Comparison of ENCODE assay signal across 8 cellular contexts in the genomic region with DNA sequence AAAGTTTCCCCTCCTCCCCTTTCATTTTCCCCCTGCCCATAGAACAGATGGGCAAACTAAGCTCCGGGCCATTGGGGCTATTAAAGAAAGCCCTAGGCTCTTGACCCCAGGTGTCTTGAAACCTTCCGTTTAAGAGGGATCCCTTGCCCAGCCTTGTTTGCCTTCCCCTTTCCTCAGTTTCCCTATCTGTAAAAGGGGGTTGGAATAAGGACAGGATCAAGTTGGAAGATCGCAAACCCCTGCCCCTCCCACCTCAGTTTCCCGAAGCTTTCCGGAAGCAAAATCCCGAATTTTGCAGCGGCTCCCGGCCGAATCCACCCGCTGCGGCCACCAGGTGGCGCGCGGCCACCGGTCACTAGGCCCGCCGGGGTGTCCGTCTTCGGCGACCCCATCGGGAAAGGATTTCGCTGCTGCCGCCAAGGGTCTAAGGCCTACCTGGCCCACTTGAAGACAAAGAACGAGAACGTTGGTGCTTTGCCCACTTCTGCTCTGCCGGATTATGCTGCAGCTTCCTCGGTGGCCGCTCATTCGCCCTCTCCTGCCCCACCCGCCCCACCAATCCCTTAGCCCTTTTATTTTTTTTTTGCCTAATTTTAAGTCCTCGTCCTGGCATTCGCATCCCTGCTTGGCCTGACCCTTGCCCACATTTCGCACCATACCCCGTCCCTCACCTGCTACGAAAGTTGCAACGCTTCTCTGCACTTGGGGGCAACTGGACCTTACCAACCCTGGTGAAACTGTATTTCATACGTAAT. TPM values are rescaled to one million over a fixed set of nuclear protein-coding genes. Genes with fewer than 3 reads are reported as not detected.
A peak's percentile ranks its signal among the peaks of the same experiment; 100 is the strongest.
DNase-seq lines count a peak whose midpoint lies in the region; ATAC-seq and TF ChIP-seq lines count a peak whose summit lies in the region.

No MANE protein-coding gene starts in this region.

- H3K27ac ChIP-seq in foreskin keratinocyte, result no peak overlapping the region

- peaks cover 39% of the 10 kb centered on the region for H3K27me3 ChIP-seq in foreskin keratinocyte

- peak; percentile 97 for TF ChIP-seq CTCF in AG09309 (IDR thresholded peaks at IDR 0.05; ENCODE audit: control insufficient read depth, insufficient read depth, low read depth, low read length, missing control alignments)
- TF ChIP-seq CTCF in GM13976 (IDR thresholded peaks at IDR 0.05; ENCODE audit: borderline replicate concordance, control extremely low read depth, extremely low read depth, insufficient read depth, missing control alignments), result peak; percentile 87
- peak; percentile 97 for TF ChIP-seq CTCF in foreskin keratinocyte (conservative IDR thresholded peaks at IDR 0.05)
- TF ChIP-seq CTCF in natural killer cell (IDR thresholded peaks at IDR 0.05), result peak; percentile 97

- no peak for DNase-seq in AG09309 (ENCODE audit: low read depth)
- peak; percentile 70 for DNase-seq in GM13976 (ENCODE audit: low spot score)
- peak; percentile 66 for DNase-seq in NCI-H460 (ENCODE audit: extremely low read depth, low read depth)
- peak; percentile 28 for DNase-seq in activated T-helper 2 cell treated with anti-CD3 and anti-CD28 coated beads, Interferon-gamma antibody, Interleukin-2, Interleukin-4, amounts not matched to agents 10 μg/mL and 5 μg/mL and 100 μg/mL, durations not matched to agents 14 hours and 24 hours and 36 hours (ENCODE audit: low spot score)
- DNase-seq in foreskin keratinocyte, result no peak
- peak; percentile 51 for DNase-seq in natural killer cell
- DNase-seq in ureter (ENCODE audit: low spot score), result peak; percentile 69

- intact Hi-C loops in activated T-helper 2 cell treated with anti-CD3 and anti-CD28 coated beads, Interferon-gamma antibody, Interleukin-2, Interleukin-4, amounts not matched to agents 10 μg/mL and 5 μg/mL and 100 μg/mL, durations not matched to agents 14 hours and 24 hours and 36 hours (cut with micrococcal nuclease), result loop anchor here (5.0 to 10.0 kb wide), 2 partner anchors 115 to 473 kb away; a partner anchor contains a TSS
- intact Hi-C loops in natural killer cell (cut with micrococcal nuclease), result loop anchor here (1.0 to 5.0 kb wide), 3 partner anchors 100 to 371 kb away; a partner anchor contains a TSS

- H3K4me1 ChIP-seq in foreskin keratinocyte, result no peaks in the 10 kb centered on the region

- no peaks in the 10 kb centered on the region for H3K9me3 Mint-ChIP-seq in activated T-helper 2 cell treated with anti-CD3 and anti-CD28 coated beads, Interferon-gamma antibody, Interleukin-2, Interleukin-4, amounts not matched to agents 10 μg/mL and 5 μg/mL and 100 μg/mL, durations not matched to agents 14 hours and 24 hours and 36 hours
- no peaks in the 10 kb centered on the region for H3K9me3 Mint-ChIP-seq in natural killer cell

- in situ Hi-C loops in GM13976 (cut with MboI; ENCODE audit: low sequenced_read_pairs, unreplicated experiment), result loop anchor here (5.0 kb wide), 1 partner anchor 75 kb away; no protein-coding TSS in a partner anchor

- peak overlapping the region; percentile 82 for H3K4me3 Mint-ChIP-seq in activated T-helper 2 cell treated with anti-CD3 and anti-CD28 coated beads, Interferon-gamma antibody, Interleukin-2, Interleukin-4, amounts not matched to agents 10 μg/mL and 5 μg/mL and 100 μg/mL, durations not matched to agents 14 hours and 24 hours and 36 hours (ENCODE audit: low read depth)
- peak overlapping the region; percentile 91 for H3K4me3 Mint-ChIP-seq in natural killer cell

- no peaks in the 10 kb centered on the region for H3K36me3 Mint-ChIP-seq in activated T-helper 2 cell treated with anti-CD3 and anti-CD28 coated beads, Interferon-gamma antibody, Interleukin-2, Interleukin-4, amounts not matched to agents 10 μg/mL and 5 μg/mL and 100 μg/mL, durations not matched to agents 14 hours and 24 hours and 36 hours (ENCODE audit: low read depth)
- H3K36me3 Mint-ChIP-seq in natural killer cell, result no peaks in the 10 kb centered on the region

- peaks cover 36% of the 10 kb centered on the region for H3K4me1 Mint-ChIP-seq in activated T-helper 2 cell treated with anti-CD3 and anti-CD28 coated beads, Interferon-gamma antibody, Interleukin-2, Interleukin-4, amounts not matched to agents 10 μg/mL and 5 μg/mL and 100 μg/mL, durations not matched to agents 14 hours and 24 hours and 36 hours (ENCODE audit: low read depth)
- H3K4me1 Mint-ChIP-seq in natural killer cell, result peaks cover 46% of the 10 kb centered on the region in 2 donors

- peaks cover 55% of the 10 kb centered on the region for H3K27me3 Mint-ChIP-seq in activated T-helper 2 cell treated with anti-CD3 and anti-CD28 coated beads, Interferon-gamma antibody, Interleukin-2, Interleukin-4, amounts not matched to agents 10 μg/mL and 5 μg/mL and 100 μg/mL, durations not matched to agents 14 hours and 24 hours and 36 hours (ENCODE audit: low read depth)
- H3K27me3 Mint-ChIP-seq in natural killer cell (ENCODE audit: low read depth in 2 of 2), result peaks cover 48 to 54% of the 10 kb centered on the region in 2 donors

- peak overlapping the region; percentile 76 for H3K27ac Mint-ChIP-seq in activated T-helper 2 cell treated with anti-CD3 and anti-CD28 coated beads, Interferon-gamma antibody, Interleukin-2, Interleukin-4, amounts not matched to agents 10 μg/mL and 5 μg/mL and 100 μg/mL, durations not matched to agents 14 hours and 24 hours and 36 hours
- H3K27ac Mint-ChIP-seq in natural killer cell, result peak overlapping the region; percentile 88 to 89

- peak; percentile 4 for ATAC-seq in foreskin keratinocyte
- ATAC-seq in natural killer cell, result no peak
- ATAC-seq in HG03045 (IDR thresholded peaks at IDR 0.05; ENCODE audit: unreplicated experiment), result no peak

- peak overlapping the region; percentile 49 for H3K4me3 ChIP-seq in AG09309 (ENCODE audit: control insufficient read depth, low read depth, low read length)

RNA-seq across cellular contexts. Expression of a gene that starts 0.9 kb away (rescaled TPM):
- 0.89 and 0.98 TPM in 2 replicates for total RNA-seq in NCI-H460 (2014; rRNA removed; shearing (Covaris generic))
- 1.8 and 4.0 TPM in 2 replicates for polyA plus RNA-seq in NCI-H460 (2014; cell fraction: nucleus; rRNA removed)
- 1.5 and 1.8 TPM in 2 replicates for total RNA-seq in activated T-helper 2 cell treated with anti-CD3 and anti-CD28 coated beads, Interferon-gamma antibody, Interleukin-2, Interleukin-4, amounts not matched to agents 10 μg/mL and 5 μg/mL and 100 μg/mL, durations not matched to agents 14 hours and 24 hours and 36 hours
- total RNA-seq in foreskin keratinocyte (0.68 and 1.0 TPM in 2 replicates), natural killer cell (under 1 TPM; 0.07 to 0.75 (median 0.49) TPM), ureter (5.0 TPM)
- polyA plus RNA-seq in foreskin keratinocyte, result 0.18 and 0.39 TPM in 2 replicates

RNA-seq across cellular contexts. Expression of a gene that starts 4.9 kb away (rescaled TPM):
- total RNA-seq in NCI-H460 (2014; rRNA removed; shearing (Covaris generic)), result 60.6 and 63.6 TPM in 2 replicates
- polyA plus RNA-seq in NCI-H460 (2014; cell fraction: nucleus; rRNA removed), result 64.7 and 73.9 TPM in 2 replicates
- total RNA-seq in activated T-helper 2 cell treated with anti-CD3 and anti-CD28 coated beads, Interferon-gamma antibody, Interleukin-2, Interleukin-4, amounts not matched to agents 10 μg/mL and 5 μg/mL and 100 μg/mL, durations not matched to agents 14 hours and 24 hours and 36 hours, result 0.11 TPM in 1 of 2 replicates, not detected in the other
- total RNA-seq in foreskin keratinocyte (1.3 and 3.1 TPM in 2 replicates), natural killer cell (not detected), ureter (13.1 TPM)
- polyA plus RNA-seq in foreskin keratinocyte, result 0.51 and 1.5 TPM in 2 replicates

Comparison
In these comparisons a context has a peak if more than half of its experiments do, and no peak if none do; other contexts are left out.
1. DNase-seq: peak in GM13976 (single experiment), NCI-H460 (single experiment), activated T-helper 2 cell treated with anti-CD3 and anti-CD28 coated beads, Interferon-gamma antibody, Interleukin-2, Interleukin-4, amounts not matched to agents 10 μg/mL and 5 μg/mL and 100 μg/mL, durations not matched to agents 14 hours and 24 hours and 36 hours (single experiment), natural killer cell (single experiment) and ureter (single experiment); none in AG09309 (single experiment) and foreskin keratinocyte (0 of 2).
2. Peak in every context shown above with its lines, with median percentiles within 50 percentile points of each other: CTCF ChIP-seq.